In genomic region chr2:65031341-65032015, GRCh38 we compare ENCODE assay signal across 9 cellular contexts. TPM values are rescaled to one million over a fixed set of nuclear protein-coding genes. Genes with fewer than 3 reads are reported as not detected.
DNase-seq lines count a peak whose midpoint lies in the region; ATAC-seq and TF ChIP-seq lines count a peak whose summit lies in the region.
"Had no signal": no experiment of that assay in that cellular context is flagged by ENCODE, and none has a peak within 500 bp of the region (broad histone marks: within the 10 kb centered on the region; RNA-seq: fewer than 3 reads in every experiment).

No MANE protein-coding gene starts in this region.

- H3K4me1 ChIP-seq in psoas muscle = peaks cover 14% of the 10 kb centered on the region

- peak; percentile 29 to 49 (median 38) for ATAC-seq in psoas muscle

- no peak overlapping the region for H3K4me3 ChIP-seq in psoas muscle

- H3K36me3 ChIP-seq in psoas muscle (ENCODE audit: insufficient read depth in 1 of 2, low read depth in 1 of 2) = no peaks in the 10 kb centered on the region

- WGBS in psoas muscle, 3 donors = 57 to 67% (median 58%) methylated on average over 8 of the region's 8 CpGs

- no peak for TF ChIP-seq CTCF in psoas muscle (IDR thresholded peaks at IDR 0.05)

- no peak overlapping the region for H3K27ac ChIP-seq in psoas muscle
- H3K27ac ChIP-seq: C4-2B had no signal

- no peaks in the 10 kb centered on the region for H3K9me3 ChIP-seq in psoas muscle

- DNase-seq in activated T-cell treated with anti-CD3 and anti-CD28 coated beads, Interleukin-2, amount 50 U/mL, for 1 hour = peak; percentile 26
- DNase-seq in activated T-cell treated with anti-CD3 and anti-CD28 coated beads, Interleukin-2, amount 50 U/mL, for 48 hours = no peak
- DNase-seq in NCI-H1048 (lab: John Stamatoyannopoulos, UW) = peak; percentile 20
- peak; percentile 2 for DNase-seq in activated effector memory CD4-positive, alpha-beta T cell treated with Interleukin-2 at 50 U/mL for 16 hours
- no peak for DNase-seq in psoas muscle
- no peak for DNase-seq in NCI-H2227 treated with DMSO at 0.1 percent for 48 hours (lab: John Stamatoyannopoulos, UW)
- no peak for DNase-seq in cerebellar nuclear complex (lab: John Stamatoyannopoulos, UW)
- DNase-seq in DMS 273 (lab: John Stamatoyannopoulos, UW; ENCODE audit: unreplicated experiment) = no peak

- intact Hi-C loops in psoas muscle (cut with DNase I) = no loop called here

- no peaks in the 10 kb centered on the region for H3K27me3 ChIP-seq in psoas muscle (ENCODE audit: insufficient read depth in 3 of 3, low read length in 2 of 3)

RNA-seq across cellular contexts. Expression of gene CEP68, which starts 24.7 kb away (rescaled TPM):
- total RNA-seq in psoas muscle = 10 to 100 TPM; 28.2 to 63.3 (median 38.9) TPM
- polyA plus RNA-seq in psoas muscle = 10 to 100 TPM in 2 of 3 donors, 1 to 10 TPM in 1; 7.3 to 17.5 (median 17.3) TPM

RNA-seq across cellular contexts. Expression of gene SLC1A4, which starts 42.3 kb away (rescaled TPM):
- 10 to 100 TPM; 13.9 to 50.3 (median 20.2) TPM for total RNA-seq in psoas muscle
- polyA plus RNA-seq in psoas muscle = 10 to 100 TPM in 1 of 3 donors, 1 to 10 TPM in 2; 3.4 to 12.7 (median 9.6) TPM

Comparison
In these comparisons a context has a peak if more than half of its experiments do, and no peak if none do; other contexts are left out.
1. DNase-seq: peak in activated T-cell treated with anti-CD3 and anti-CD28 coated beads, Interleukin-2, amount 50 U/mL, for 1 hour (single experiment), NCI-H1048 (single experiment) and activated effector memory CD4-positive, alpha-beta T cell treated with Interleukin-2 at 50 U/mL for 16 hours (single experiment); none in activated T-cell treated with anti-CD3 and anti-CD28 coated beads, Interleukin-2, amount 50 U/mL, for 48 hours (0 of 2), psoas muscle (0 of 2), NCI-H2227 treated with DMSO at 0.1 percent for 48 hours (single experiment), cerebellar nuclear complex (0 of 2) and DMS 273 (single experiment).